1 cellular context compared by ENCODE assay signal in the genomic region with DNA sequence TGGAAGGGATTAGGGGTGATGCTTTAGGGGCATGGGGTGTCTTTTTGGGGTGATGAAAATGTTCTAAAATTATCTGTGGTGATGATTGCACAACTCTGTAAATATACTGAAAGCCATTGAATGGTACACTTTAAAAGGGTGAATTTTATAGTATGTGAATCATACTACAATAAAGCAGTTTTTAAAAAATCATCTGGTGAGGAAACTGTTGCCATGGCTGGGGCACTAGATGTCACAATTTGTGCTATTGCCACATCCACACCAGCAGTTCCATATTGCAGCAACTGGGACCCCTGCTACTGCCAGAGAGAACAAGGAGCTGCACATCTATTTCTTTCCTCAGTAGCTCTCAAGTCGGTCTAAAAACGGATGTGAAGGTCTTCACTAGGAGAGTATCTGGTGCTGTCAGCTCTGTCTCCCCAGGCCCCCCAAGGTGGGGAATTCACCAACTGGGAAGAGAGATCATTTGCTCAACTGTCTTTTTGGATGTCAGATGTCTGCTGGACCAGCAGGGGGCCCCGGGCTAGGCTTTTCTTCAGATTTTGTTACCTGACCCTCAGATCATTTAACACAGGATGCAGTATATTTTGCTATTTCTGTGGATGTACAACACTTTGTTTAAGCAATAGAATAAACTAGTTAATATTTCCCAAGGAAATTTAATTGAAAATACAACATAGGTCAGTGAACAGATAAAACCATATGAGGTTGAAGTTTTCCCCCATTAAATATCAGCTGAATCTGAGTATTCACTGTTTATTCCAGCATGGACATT.
TF ChIP-seq lines count a peak whose summit lies in the region.

No MANE protein-coding gene starts in this region.

TF ChIP-seq in WTC11, 78 proteins besides CTCF, POLR2A, EP300 and RAD21 (continued from another document):
- TF ChIP-seq, protein P1, sequence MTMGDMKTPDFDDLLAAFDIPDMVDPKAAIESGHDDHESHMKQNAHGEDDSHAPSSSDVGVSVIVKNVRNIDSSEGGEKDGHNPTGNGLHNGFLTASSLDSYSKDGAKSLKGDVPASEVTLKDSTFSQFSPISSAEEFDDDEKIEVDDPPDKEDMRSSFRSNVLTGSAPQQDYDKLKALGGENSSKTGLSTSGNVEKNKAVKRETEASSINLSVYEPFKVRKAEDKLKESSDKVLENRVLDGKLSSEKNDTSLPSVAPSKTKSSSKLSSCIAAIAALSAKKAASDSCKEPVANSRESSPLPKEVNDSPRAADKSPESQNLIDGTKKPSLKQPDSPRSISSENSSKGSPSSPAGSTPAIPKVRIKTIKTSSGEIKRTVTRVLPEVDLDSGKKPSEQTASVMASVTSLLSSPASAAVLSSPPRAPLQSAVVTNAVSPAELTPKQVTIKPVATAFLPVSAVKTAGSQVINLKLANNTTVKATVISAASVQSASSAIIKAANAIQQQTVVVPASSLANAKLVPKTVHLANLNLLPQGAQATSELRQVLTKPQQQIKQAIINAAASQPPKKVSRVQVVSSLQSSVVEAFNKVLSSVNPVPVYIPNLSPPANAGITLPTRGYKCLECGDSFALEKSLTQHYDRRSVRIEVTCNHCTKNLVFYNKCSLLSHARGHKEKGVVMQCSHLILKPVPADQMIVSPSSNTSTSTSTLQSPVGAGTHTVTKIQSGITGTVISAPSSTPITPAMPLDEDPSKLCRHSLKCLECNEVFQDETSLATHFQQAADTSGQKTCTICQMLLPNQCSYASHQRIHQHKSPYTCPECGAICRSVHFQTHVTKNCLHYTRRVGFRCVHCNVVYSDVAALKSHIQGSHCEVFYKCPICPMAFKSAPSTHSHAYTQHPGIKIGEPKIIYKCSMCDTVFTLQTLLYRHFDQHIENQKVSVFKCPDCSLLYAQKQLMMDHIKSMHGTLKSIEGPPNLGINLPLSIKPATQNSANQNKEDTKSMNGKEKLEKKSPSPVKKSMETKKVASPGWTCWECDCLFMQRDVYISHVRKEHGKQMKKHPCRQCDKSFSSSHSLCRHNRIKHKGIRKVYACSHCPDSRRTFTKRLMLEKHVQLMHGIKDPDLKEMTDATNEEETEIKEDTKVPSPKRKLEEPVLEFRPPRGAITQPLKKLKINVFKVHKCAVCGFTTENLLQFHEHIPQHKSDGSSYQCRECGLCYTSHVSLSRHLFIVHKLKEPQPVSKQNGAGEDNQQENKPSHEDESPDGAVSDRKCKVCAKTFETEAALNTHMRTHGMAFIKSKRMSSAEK (CRISPR knock-in tag; IDR thresholded peaks at IDR 0.05; ENCODE audit: borderline replicate concordance), result no peak
- TF ChIP-seq ZNF263 (CRISPR knock-in tag; IDR thresholded peaks at IDR 0.05; ENCODE audit: low read depth), result no peak
- TF ChIP-seq ATF1 (CRISPR knock-in tag; IDR thresholded peaks at IDR 0.05), result no peak
- no peak for TF ChIP-seq MXD4 (CRISPR knock-in tag; IDR thresholded peaks at IDR 0.05; ENCODE audit: borderline replicate concordance)
TF ChIP-seq in WTC11: peak in this region for 0.
